In genomic region chr14:72528059-72528950, GRCh38 we compare ENCODE assay signal across 16 cellular contexts.
A peak's percentile ranks its signal among the peaks of the same experiment; 100 is the strongest.
DNase-seq lines count a peak whose midpoint lies in the region; ATAC-seq and TF ChIP-seq lines count a peak whose summit lies in the region.
"Had no signal": no experiment of that assay in that cellular context is flagged by ENCODE, and none has a peak within 500 bp of the region (broad histone marks: within the 10 kb centered on the region; RNA-seq: fewer than 3 reads in every experiment).

No MANE protein-coding gene starts in this region.

- intact Hi-C loops in CD14-positive monocyte (cut with micrococcal nuclease) = no loop called here

- no peak overlapping the region for H2AFZ ChIP-seq in GM23248
- H2AFZ ChIP-seq: neural progenitor cell had no signal

- H3F3A ChIP-seq in GM23248 (ENCODE audit: insufficient read depth) = peaks cover 38% of the 10 kb centered on the region

- 65 to 73% methylated on average over 6 of the region's 6 CpGs for WGBS in GM23248 (ENCODE audit: low coverage in 1 of 2, low lambda C conversion rate in 2 of 2, missing lambda C conversion rate in 2 of 2), 2 experiments

- peaks cover 60% of the 10 kb centered on the region for H3K4me1 ChIP-seq in GM23248 (ENCODE audit: insufficient read depth)
- H3K4me1 ChIP-seq: neural progenitor cell, SJSA1 had no signal

- no peak overlapping the region for H3K4me2 ChIP-seq in GM23248 (ENCODE audit: unreplicated experiment)
- H3K4me2 ChIP-seq: neural progenitor cell had no signal

- H3K9ac ChIP-seq in GM23248 = no peak overlapping the region
- H3K9ac ChIP-seq: neural progenitor cell had no signal

- no peaks in the 10 kb centered on the region for H4K20me1 ChIP-seq in GM23248 (ENCODE audit: insufficient read depth)

- peaks cover 64% of the 10 kb centered on the region for H3K4me1 Mint-ChIP-seq in CD14-positive monocyte

- TF ChIP-seq CTCF in CD14-positive monocyte (IDR thresholded peaks at IDR 0.05) = no peak

- H3K27ac Mint-ChIP-seq in CD14-positive monocyte = peak overlapping the region in 4 of 7 donors; percentile 2 to 76 (median 10)
- H3K27ac Mint-ChIP-seq: CD4-positive, alpha-beta memory T cell; neural progenitor cell had no signal

- DNase-seq in CD14-positive monocyte (ENCODE audit: low spot score) (no peak), GM23248 (peak; percentile 68), T1000 (lab: John Stamatoyannopoulos, UW) (peak; percentile 19), iris pigment epithelial cell (ENCODE audit: low read depth) (peak; percentile 27), LoVo (ENCODE audit: low spot score) (no peak), germinal center (ENCODE audit: low spot score) (no peak)
- no peak for DNase-seq in activated naive CD4-positive, alpha-beta T cell treated with Interleukin-2 at 50 U/mL for 16 hours
- DNase-seq: activated gamma-delta T cell; CD4-positive, alpha-beta memory T cell; foreskin melanocyte; NCI-H1930; stimulated activated CD4-positive, alpha-beta T cell treated with anti-CD3 and anti-CD28 coated beads, Interleukin-1b, Interleukin-23, amount 100 ng/mL, for 48 hours had no signal

- H3K79me2 ChIP-seq in GM23248 (ENCODE audit: insufficient read depth) = no peaks in the 10 kb centered on the region

- in situ Hi-C loops in GM23248 (cut with MboI) = loop anchor here (10.0 kb wide), 1 partner anchor 366 kb away; the partner anchor contains the start of gene DPF3

- no peaks in the 10 kb centered on the region for H3K27me3 ChIP-seq in GM23248 (replicated peaks; ENCODE audit: insufficient read depth)
- H3K27me3 ChIP-seq: neural progenitor cell, SJSA1 had no signal

- no peaks in the 10 kb centered on the region for H3K36me3 Mint-ChIP-seq in CD14-positive monocyte
- H3K36me3 Mint-ChIP-seq: CD4-positive, alpha-beta memory T cell; neural progenitor cell had no signal

- no peaks in the 10 kb centered on the region for H3K9me3 ChIP-seq in GM23248 (ENCODE audit: low read depth)

- no peak for ATAC-seq in HG02973 (IDR thresholded peaks at IDR 0.05; ENCODE audit: unreplicated experiment)

- no peaks in the 10 kb centered on the region for H3K9me2 ChIP-seq in GM23248 (ENCODE audit: insufficient read depth)

- H3K27me3 Mint-ChIP-seq in CD14-positive monocyte (ENCODE audit: low read depth in 3 of 3) = peaks cover 1 to 24% (median 12%) of the 10 kb centered on the region in 3 donors
- H3K27me3 Mint-ChIP-seq: brain; CD4-positive, alpha-beta memory T cell had no signal

- H3K9me3 Mint-ChIP-seq in CD14-positive monocyte = peaks cover under 1 to 15% (median 7%) of the 10 kb centered on the region in 7 donors

- H3K27ac ChIP-seq in GM23248 = no peak overlapping the region
- H3K27ac ChIP-seq: neural progenitor cell, SJSA1 had no signal

- no peaks in the 10 kb centered on the region for H3K36me3 ChIP-seq in GM23248 (ENCODE audit: low read depth)
- H3K36me3 ChIP-seq: neural progenitor cell, SJSA1 had no signal

- no peak overlapping the region for H3K4me3 ChIP-seq in GM23248
- H3K4me3 ChIP-seq: neural progenitor cell, SJSA1 had no signal

- H3K4me3 Mint-ChIP-seq in CD14-positive monocyte = peak overlapping the region; percentile 17 to 66
- H3K4me3 Mint-ChIP-seq: brain, neural progenitor cell had no signal

Comparison
In these comparisons a context has a peak if more than half of its experiments do, and no peak if none do; other contexts are left out.
1. DNase-seq: peak in GM23248 (single experiment), T1000 (single experiment) and iris pigment epithelial cell (single experiment); none in CD14-positive monocyte (single experiment), LoVo (single experiment), activated naive CD4-positive, alpha-beta T cell treated with Interleukin-2 at 50 U/mL for 16 hours (single experiment) and germinal center (single experiment).